Comparison of ENCODE assay signal across 7 cellular contexts in genomic region chrX:23317799-23318724, GRCh38. TPM values are rescaled to one million over a fixed set of nuclear protein-coding genes. Genes with fewer than 3 reads are reported as not detected.
DNase-seq lines count a peak whose midpoint lies in the region; ATAC-seq, FAIRE-seq and TF ChIP-seq lines count a peak whose summit lies in the region.

No MANE protein-coding gene starts in this region.

- peak; percentile 83 for FAIRE-seq in HTR-8/SVneo (lab: Jason Lieb, UNC)

- H3K4me1 Mint-ChIP-seq in activated CD4-positive, alpha-beta T cell treated with anti-CD3 and anti-CD28 coated beads, Interleukin-2, amount 10 ng/mL, durations not matched to agents 7 days and 5 days: no peaks in the 10 kb centered on the region
- H3K4me1 Mint-ChIP-seq in glutamatergic neuron (ENCODE audit: low read depth, unreplicated experiment): no peaks in the 10 kb centered on the region

- POLR2A ChIA-PET in activated CD4-positive, alpha-beta T cell treated with anti-CD3 and anti-CD28 coated beads, Interleukin-2, amount 10 ng/mL, durations not matched to agents 7 days and 5 days (lab: Charles Lee): no interaction called here

- TF ChIP-seq CTCF in GM10266 (IDR thresholded peaks at IDR 0.05; ENCODE audit: control insufficient read depth, insufficient read depth, low read depth, missing control alignments): peak; percentile 78
- peak; percentile 81 for TF ChIP-seq CTCF in glutamatergic neuron (IDR thresholded peaks at IDR 0.05; ENCODE audit: partially characterized antibody, unreplicated experiment)

- DNase-seq in GM10266 (ENCODE audit: extremely low spot score): peak; percentile 37
- DNase-seq in HTR-8/SVneo (ENCODE audit: insufficient read length, low spot score): peak; percentile 46
- DNase-seq in activated CD4-positive, alpha-beta T cell treated with anti-CD3 and anti-CD28 coated beads, Interleukin-2, amount 10 ng/mL, durations not matched to agents 7 days and 5 days: peak; percentile 15
- peak; percentile 45 for DNase-seq in glutamatergic neuron
- DNase-seq in stimulated activated naive CD8-positive, alpha-beta T cell treated with anti-CD3 and anti-CD28 coated beads, Interleukin-15, Interleukin-2, amounts not matched to agents 100 U/mL and 50 U/mL, for 24 hours: peak; percentile 19
- no peak for DNase-seq in NCI-H345 treated with DMSO at 0.1 percent for 48 hours (lab: John Stamatoyannopoulos, UW; ENCODE audit: unreplicated experiment)

- H3K27ac Mint-ChIP-seq in activated CD4-positive, alpha-beta T cell treated with anti-CD3 and anti-CD28 coated beads, Interleukin-2, amount 10 ng/mL, durations not matched to agents 7 days and 5 days: no peak overlapping the region
- H3K27ac Mint-ChIP-seq in glutamatergic neuron (ENCODE audit: unreplicated experiment): no peak overlapping the region

- H3K27me3 Mint-ChIP-seq in activated CD4-positive, alpha-beta T cell treated with anti-CD3 and anti-CD28 coated beads, Interleukin-2, amount 10 ng/mL, durations not matched to agents 7 days and 5 days: peaks cover 2% of the 10 kb centered on the region
- H3K27me3 Mint-ChIP-seq in glutamatergic neuron (ENCODE audit: unreplicated experiment): no peaks in the 10 kb centered on the region

- CTCF ChIA-PET in activated CD4-positive, alpha-beta T cell treated with anti-CD3 and anti-CD28 coated beads, Interleukin-2, amount 10 ng/mL, durations not matched to agents 7 days and 5 days (lab: Charles Lee): interaction anchor here (0.8 to 1.5 kb wide), 2 partner anchors 10 to 13 kb away, joined by 3 to 4 read pairs; no protein-coding TSS in a partner anchor

- no peaks in the 10 kb centered on the region for H3K36me3 Mint-ChIP-seq in activated CD4-positive, alpha-beta T cell treated with anti-CD3 and anti-CD28 coated beads, Interleukin-2, amount 10 ng/mL, durations not matched to agents 7 days and 5 days (ENCODE audit: low read depth)
- H3K36me3 Mint-ChIP-seq in glutamatergic neuron (ENCODE audit: unreplicated experiment): no peaks in the 10 kb centered on the region

- H3K4me3 Mint-ChIP-seq in activated CD4-positive, alpha-beta T cell treated with anti-CD3 and anti-CD28 coated beads, Interleukin-2, amount 10 ng/mL, durations not matched to agents 7 days and 5 days: no peak overlapping the region
- no peak overlapping the region for H3K4me3 Mint-ChIP-seq in glutamatergic neuron (ENCODE audit: unreplicated experiment)

- ATAC-seq in GM21423 (IDR thresholded peaks at IDR 0.05; ENCODE audit: unreplicated experiment): peak; percentile 60
- no peak for ATAC-seq in stimulated activated naive CD8-positive, alpha-beta T cell treated with anti-CD3 and anti-CD28 coated beads, Interleukin-15, Interleukin-2, amounts not matched to agents 100 U/mL and 50 U/mL, for 24 hours

- H3K9me3 Mint-ChIP-seq in activated CD4-positive, alpha-beta T cell treated with anti-CD3 and anti-CD28 coated beads, Interleukin-2, amount 10 ng/mL, durations not matched to agents 7 days and 5 days: no peaks in the 10 kb centered on the region
- no peaks in the 10 kb centered on the region for H3K9me3 Mint-ChIP-seq in glutamatergic neuron (ENCODE audit: unreplicated experiment)

RNA-seq across cellular contexts. Expression of gene PTCHD1, which starts 16.6 kb away (rescaled TPM):
- not detected for total RNA-seq in activated CD4-positive, alpha-beta T cell treated with anti-CD3 and anti-CD28 coated beads, Interleukin-2, amount 10 ng/mL, durations not matched to agents 7 days and 5 days
- 1.3 TPM for total RNA-seq in glutamatergic neuron (ENCODE audit: unreplicated experiment)
